Comparison of ENCODE assay signal across 1 cellular context in genomic region chr6:131532476-131533108, GRCh38.
TF ChIP-seq lines count a peak whose summit lies in the region.

No MANE protein-coding gene starts in this region.

TF ChIP-seq in SK-N-SH, 30 proteins besides CTCF, POLR2A, EP300 and RAD21 (continued from another document):
- TF ChIP-seq REST (IDR thresholded peaks at IDR 0.05; ENCODE audit: low read depth, low read length) (no peak), FOXJ3 (CRISPR knock-in tag; IDR thresholded peaks at IDR 0.05) (no peak), MXI1 (IDR thresholded peaks at IDR 0.05; ENCODE audit: low read depth, low read length) (no peak), GATA2 (CRISPR knock-in tag; IDR thresholded peaks at IDR 0.05) (no peak)
TF ChIP-seq in SK-N-SH: peak in this region for 0.
